Comparison of ENCODE assay signal across 8 cellular contexts in genomic region chr13:74133657-74134201, GRCh38. TPM values are rescaled to one million over a fixed set of nuclear protein-coding genes. Genes with fewer than 3 reads are reported as not detected.
DNase-seq lines count a peak whose midpoint lies in the region; ATAC-seq and TF ChIP-seq lines count a peak whose summit lies in the region.

No MANE protein-coding gene starts in this region.

- CTCF ChIA-PET in RWPE1 (lab: Yijun Ruan, JAX): interaction anchor here (0.6 kb wide), 2 partner anchors 136 to 153 kb away, joined by 3 to 4 read pairs; no protein-coding TSS in a partner anchor

- H3K4ac ChIP-seq in neuronal stem cell (ENCODE audit: low read length): no peak overlapping the region

- no peaks in the 10 kb centered on the region for H3K79me1 ChIP-seq in neuronal stem cell (ENCODE audit: low read depth, low read length)

- H3K27ac ChIP-seq in RWPE1: peak overlapping the region; percentile 97
- H3K27ac ChIP-seq in neuronal stem cell (replicated peaks; ENCODE audit: low read length): peak overlapping the region; percentile 77
- H3K27ac ChIP-seq in stomach: peak overlapping the region; percentile 94 to 97 (median 96)

- H3K9me3 ChIP-seq in neuronal stem cell (replicated peaks in 1 of 2; ENCODE audit: control insufficient read depth in 2 of 2, insufficient read depth in 1 of 2, low read depth in 1 of 2, low read length in 2 of 2): no peaks in the 10 kb centered on the region
- H3K9me3 ChIP-seq in stomach: no peaks in the 10 kb centered on the region

- peak; percentile 64 for DNase-seq in DMS79 (lab: John Stamatoyannopoulos, UW)
- DNase-seq in RWPE1 (ENCODE audit: low spot score): peak; percentile 60
- peak; percentile 93 for DNase-seq in activated effector memory CD4-positive, alpha-beta T cell treated with anti-CD3 and anti-CD28 coated beads, Interleukin-2, amount 50 U/mL, for 16 hours
- peak; percentile 78 for DNase-seq in foreskin melanocyte
- peak; percentile 79 for DNase-seq in neuronal stem cell (ENCODE audit: low spot score)
- DNase-seq in stomach: peak; percentile 73

- TF ChIP-seq RAD21 in Ishikawa (IDR thresholded peaks at IDR 0.05; ENCODE audit: low read depth): no peak

- H3K4me1 ChIP-seq in neuronal stem cell (ENCODE audit: control insufficient read depth in 2 of 2, insufficient read depth in 1 of 2, low read depth in 1 of 2, low read length in 2 of 2) (peaks cover 3 to 18% of the 10 kb centered on the region in 2 donors), stomach (peaks cover 22 to 53% (median 33%) of the 10 kb centered on the region in 4 donors)

- POLR2A ChIA-PET in RWPE1 (lab: Yijun Ruan, JAX; ENCODE audit: low non-redundant PET): no interaction called here

- peak in 2 of 4 donors; percentile 13 to 14 for TF ChIP-seq POLR2A in stomach (IDR thresholded peaks at IDR 0.05)

- no peak overlapping the region for H2BK5ac ChIP-seq in neuronal stem cell (ENCODE audit: low read length)

- H3K36me3 ChIP-seq in neuronal stem cell (replicated peaks in 1 of 2; ENCODE audit: control insufficient read depth in 2 of 2, insufficient read depth in 2 of 2, low read length in 2 of 2) (no peaks in the 10 kb centered on the region), stomach (no peaks in the 10 kb centered on the region)

- no peak overlapping the region for H4K8ac ChIP-seq in neuronal stem cell (ENCODE audit: low read depth, low read length)

- peak overlapping the region; percentile 91 for H3K4me2 ChIP-seq in neuronal stem cell (ENCODE audit: insufficient read depth, low read length, poor library complexity, severe bottlenecking)

- TF ChIP-seq EP300 in Ishikawa (IDR thresholded peaks at IDR 0.05; ENCODE audit: borderline replicate concordance): peak; percentile 17; the same call in 1 of the 2 replicates
- TF ChIP-seq EP300 in stomach (IDR thresholded peaks at IDR 0.05): no peak

- H2BK12ac ChIP-seq in neuronal stem cell (ENCODE audit: low read length): peak overlapping the region; percentile 58

- no peak overlapping the region for H2BK120ac ChIP-seq in neuronal stem cell (ENCODE audit: low read depth, low read length)

- H2AFZ ChIP-seq in neuronal stem cell (ENCODE audit: low read length): peak overlapping the region; percentile 71

- no peak overlapping the region for H2AK5ac ChIP-seq in neuronal stem cell (ENCODE audit: low read depth, low read length)

- no peak overlapping the region for H4K91ac ChIP-seq in neuronal stem cell (ENCODE audit: low read depth, low read length, poor library complexity)

- H3K23ac ChIP-seq in neuronal stem cell (ENCODE audit: low read depth, low read length, poor library complexity): no peak overlapping the region

- H2BK15ac ChIP-seq in neuronal stem cell (ENCODE audit: low read length): no peak overlapping the region

- peak; percentile 39 for ATAC-seq in GM21619 (IDR thresholded peaks at IDR 0.05; ENCODE audit: unreplicated experiment)

- peak overlapping the region; percentile 89 for H3K18ac ChIP-seq in neuronal stem cell (ENCODE audit: low read length)

- H3K14ac ChIP-seq in neuronal stem cell (ENCODE audit: low read length): no peak overlapping the region

- WGBS in neuronal stem cell (ENCODE audit: extremely low coverage in 2 of 2, insufficient read length in 2 of 2, insufficient replicate concordance in 1 of 2), 2 donors: no CpG with 5 or more reads among the region's 35 CpGs
- 0 to 2% (median 1%) methylated on average over 21 to 35 of the region's 35 CpGs for WGBS in stomach, 5 donors

- H3K27me3 ChIP-seq in neuronal stem cell (ENCODE audit: control insufficient read depth in 3 of 3, insufficient read depth in 3 of 3, low read depth in 1 of 3, low read length in 3 of 3): no peaks in the 10 kb centered on the region
- H3K27me3 ChIP-seq in stomach: peaks cover 0 to 11% (median 0%) of the 10 kb centered on the region in 3 donors

- peak overlapping the region; percentile 80 to 91 for H3K4me3 ChIP-seq in neuronal stem cell (ENCODE audit: low read length in 2 of 2)
- H3K4me3 ChIP-seq in stomach: peak overlapping the region; percentile 89 to 96 (median 90)

- intact Hi-C loops in stomach (cut with DNase I; ENCODE audit: low total_unique reads): no loop called here

- H3K9ac ChIP-seq in neuronal stem cell (ENCODE audit: low read depth, low read length, poor library complexity): peak overlapping the region; percentile 70

- TF ChIP-seq CTCF in RWPE1 (conservative IDR thresholded peaks at IDR 0.05; ENCODE audit: low read depth): no peak
- no peak for TF ChIP-seq CTCF in stomach (IDR thresholded peaks at IDR 0.05)

TF ChIP-seq in Ishikawa, 13 proteins besides CTCF, POLR2A, EP300 and RAD21:
- no peak for TF ChIP-seq FOXM1 (IDR thresholded peaks at IDR 0.05; ENCODE audit: borderline replicate concordance, low read depth)
- TF ChIP-seq NFIC (IDR thresholded peaks at IDR 0.05): no peak
- no peak for TF ChIP-seq EGR1 (IDR thresholded peaks at IDR 0.05)
- no peak; the same call in 1 of the 2 replicates for TF ChIP-seq TAF1 (IDR thresholded peaks at IDR 0.05; ENCODE audit: low read depth)
- no peak for TF ChIP-seq REST (IDR thresholded peaks at IDR 0.05; ENCODE audit: low read depth)
- TF ChIP-seq CEBPB (IDR thresholded peaks at IDR 0.05): no peak
- peak; percentile 25; the same call in 1 of the 2 replicates for TF ChIP-seq ZBTB7A (IDR thresholded peaks at IDR 0.05; ENCODE audit: low read depth)
- TF ChIP-seq MAX (IDR thresholded peaks at IDR 0.05): peak; percentile 47; the same call in 1 of the 2 replicates
- TF ChIP-seq TCF12 (IDR thresholded peaks at IDR 0.05; ENCODE audit: low read depth): peak; percentile 54
- TF ChIP-seq YY1 (IDR thresholded peaks at IDR 0.05; ENCODE audit: low read depth): no peak
- no peak for TF ChIP-seq TEAD4 (IDR thresholded peaks at IDR 0.05)
- TF ChIP-seq CREB1 (IDR thresholded peaks at IDR 0.05; ENCODE audit: low read depth): no peak
- TF ChIP-seq, protein P1, sequence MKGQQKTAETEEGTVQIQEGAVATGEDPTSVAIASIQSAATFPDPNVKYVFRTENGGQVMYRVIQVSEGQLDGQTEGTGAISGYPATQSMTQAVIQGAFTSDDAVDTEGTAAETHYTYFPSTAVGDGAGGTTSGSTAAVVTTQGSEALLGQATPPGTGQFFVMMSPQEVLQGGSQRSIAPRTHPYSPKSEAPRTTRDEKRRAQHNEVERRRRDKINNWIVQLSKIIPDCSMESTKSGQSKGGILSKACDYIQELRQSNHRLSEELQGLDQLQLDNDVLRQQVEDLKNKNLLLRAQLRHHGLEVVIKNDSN (IDR thresholded peaks at IDR 0.05): peak; percentile 91

RNA-seq across cellular contexts. Expression of gene KLF12, which starts 0.5 kb away (rescaled TPM):
- 5.4 TPM for polyA plus RNA-seq in neuronal stem cell (2013, experiment 1 of 2)
- 5.6 TPM for polyA plus RNA-seq in neuronal stem cell (2013, experiment 2 of 2)
- total RNA-seq in stomach: 10 to 100 TPM in 1 of 5 donors, 1 to 10 TPM in 4; 3.2 to 24.6 (median 9.3) TPM
- 1 to 10 TPM in 2 of 3 donors, under 1 TPM in 1; 0.73 to 1.2 (median 1.1) TPM for polyA plus RNA-seq in stomach

Comparison
In these comparisons a context has a peak if more than half of its experiments do, and no peak if none do; other contexts are left out.
1. Peak in every context shown above with its lines: DNase-seq, ATAC-seq, H3K4me3 ChIP-seq and H3K27ac ChIP-seq.